In the genomic region with DNA sequence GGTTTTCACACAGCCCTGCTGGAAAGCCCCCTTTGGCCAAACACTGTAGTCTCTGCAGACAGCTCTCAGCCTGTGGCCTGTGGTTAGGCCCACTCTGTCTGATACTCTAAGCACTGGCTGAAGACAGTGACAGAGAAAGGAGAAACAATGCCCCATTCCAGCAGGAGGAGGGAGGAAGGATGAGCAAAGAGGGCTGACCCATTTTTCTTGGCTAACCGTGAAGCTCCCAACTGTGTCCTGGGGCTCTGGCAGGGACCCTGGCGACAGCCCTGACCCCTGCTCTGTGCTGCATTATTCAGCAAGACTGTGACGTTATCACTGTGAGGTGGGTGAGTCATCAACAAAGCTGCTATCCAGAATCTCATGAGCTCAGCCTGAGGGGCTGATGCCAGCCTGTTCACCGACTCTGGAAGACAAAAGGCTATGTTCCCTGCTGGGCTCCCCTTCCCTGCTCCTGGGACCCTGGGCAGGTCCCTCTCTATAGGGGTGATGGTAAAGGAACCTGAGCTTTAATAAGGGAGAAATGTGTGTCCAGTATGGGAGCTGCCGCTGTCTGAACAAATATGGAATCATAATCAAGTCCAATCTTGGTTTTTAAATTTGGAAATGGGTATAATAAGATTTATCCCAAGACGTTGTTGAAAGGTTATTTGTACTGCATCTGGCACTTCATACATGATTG, we compare ENCODE assay signal across 9 cellular contexts.
A peak's percentile ranks its signal among the peaks of the same experiment; 100 is the strongest.
DNase-seq lines count a peak whose midpoint lies in the region; ATAC-seq and TF ChIP-seq lines count a peak whose summit lies in the region.
"Had no signal": no experiment of that assay in that cellular context is flagged by ENCODE, and none has a peak within 500 bp of the region (broad histone marks: within the 10 kb centered on the region; RNA-seq: fewer than 3 reads in every experiment).

No MANE protein-coding gene starts in this region.

- intact Hi-C loops in OCI-LY7 (cut with micrococcal nuclease; ENCODE audit: unreplicated experiment) = no loop called here

- no peak overlapping the region for H2AFZ ChIP-seq in OCI-LY7 (ENCODE audit: low read length)

- no peaks in the 10 kb centered on the region for H3K9me3 Mint-ChIP-seq in activated T-helper 17 cell treated with anti-CD3 and anti-CD28 coated beads, Interleukin-2, amount 50 U/mL, for 72 hours

- no peaks in the 10 kb centered on the region for H3K79me2 ChIP-seq in OCI-LY7 (ENCODE audit: insufficient read depth, low read depth, low read length)

- H3K4me1 ChIP-seq in OCI-LY7 (ENCODE audit: insufficient read depth, low read length, poor library complexity, severe bottlenecking) = no peaks in the 10 kb centered on the region

- no peak for TF ChIP-seq CTCF in kidney epithelial cell (IDR thresholded peaks at IDR 0.05; ENCODE audit: insufficient read depth, low read length, poor library complexity, severe bottlenecking)
- TF ChIP-seq CTCF in OCI-LY7 (conservative IDR thresholded peaks at IDR 0.05; ENCODE audit: low read length) = no peak

- H3K27me3 ChIP-seq in kidney epithelial cell (ENCODE audit: control insufficient read depth, insufficient read depth, low read length) = no peaks in the 10 kb centered on the region
- H3K27me3 ChIP-seq: uterus had no signal

- no peak overlapping the region for H3K27ac ChIP-seq in OCI-LY7 (ENCODE audit: low read depth, low read length, poor library complexity, severe bottlenecking)
- H3K27ac ChIP-seq: uterus had no signal

- H4K20me1 ChIP-seq in OCI-LY7 (ENCODE audit: insufficient read depth, low read length) = no peaks in the 10 kb centered on the region

- H3K27ac Mint-ChIP-seq in activated T-helper 17 cell treated with anti-CD3 and anti-CD28 coated beads, Interleukin-2, amount 50 U/mL, for 72 hours = no peak overlapping the region

- POLR2A ChIA-PET in HEK293T (lab: Yijun Ruan, JAX) (interaction anchor here (0.6 to 1.4 kb wide), 6 partner anchors 9 to 388 kb away, joined by 3 to 8 read pairs (median 4); a partner anchor contains a TSS), OCI-LY7 (lab: Charles Lee) (interaction anchor here (0.7 kb wide), 1 partner anchor 15 kb away, joined by 4 read pairs; no protein-coding TSS in a partner anchor)

- H3K36me3 ChIP-seq in kidney epithelial cell (ENCODE audit: control insufficient read depth, insufficient read depth, low read length) (no peaks in the 10 kb centered on the region), OCI-LY7 (ENCODE audit: insufficient read depth, low read length) (no peaks in the 10 kb centered on the region)
- H3K36me3 ChIP-seq: uterus had no signal

- no peaks in the 10 kb centered on the region for H3K27me3 Mint-ChIP-seq in activated T-helper 17 cell treated with anti-CD3 and anti-CD28 coated beads, Interleukin-2, amount 50 U/mL, for 72 hours

- CTCF ChIA-PET in HEK293T (lab: Yijun Ruan, JAX) = interaction anchor here (0.6 to 1.1 kb wide), 3 partner anchors 10 to 1419 kb away, joined by 3 to 6 read pairs (median 4); no protein-coding TSS in a partner anchor
- CTCF ChIA-PET in OCI-LY7 (lab: Charles Lee; ENCODE audit: unreplicated experiment) = no interaction called here

- H3K4me3 Mint-ChIP-seq in activated T-helper 17 cell treated with anti-CD3 and anti-CD28 coated beads, Interleukin-2, amount 50 U/mL, for 72 hours = no peak overlapping the region

- DNase-seq in A172 (ENCODE audit: low spot score) (peak; percentile 95), HEK293T (ENCODE audit: extremely low spot score) (peak; percentile 55), kidney epithelial cell (ENCODE audit: low read depth) (peak; percentile 71), NCI-H1092 treated with DMSO at 0.1 percent for 48 hours (lab: John Stamatoyannopoulos, UW) (no peak), OCI-LY7 (ENCODE audit: low spot score) (no peak)

- no peaks in the 10 kb centered on the region for H3K9me3 ChIP-seq in OCI-LY7 (ENCODE audit: low read length)
- H3K9me3 ChIP-seq: uterus had no signal

- ATAC-seq in activated T-helper 17 cell treated with anti-CD3 and anti-CD28 coated beads, Interleukin-2, amount 50 U/mL, for 72 hours (replicated peaks) = peak; percentile 56
- ATAC-seq in HG03571 (IDR thresholded peaks at IDR 0.05; ENCODE audit: unreplicated experiment) = no peak
- ATAC-seq in HG03159 (IDR thresholded peaks at IDR 0.05; ENCODE audit: unreplicated experiment) = no peak

- no peak overlapping the region for H3K4me3 ChIP-seq in kidney epithelial cell (ENCODE audit: low read depth, low read length)
- no peak overlapping the region for H3K4me3 ChIP-seq in OCI-LY7 (ENCODE audit: low read depth, low read length, poor library complexity, severe bottlenecking)
- H3K4me3 ChIP-seq: uterus had no signal

- no peaks in the 10 kb centered on the region for H3K4me1 Mint-ChIP-seq in activated T-helper 17 cell treated with anti-CD3 and anti-CD28 coated beads, Interleukin-2, amount 50 U/mL, for 72 hours

- no TSS peak for BruUV-seq in OCI-LY7 (replicated peaks; lab: Mats Ljungman, UMichigan)

- H3K4me2 ChIP-seq in OCI-LY7 (ENCODE audit: low read length) = no peak overlapping the region

- H3K9me2 ChIP-seq in OCI-LY7 (ENCODE audit: insufficient read depth, low read length) = no peaks in the 10 kb centered on the region

- no peaks in the 10 kb centered on the region for H3K36me3 Mint-ChIP-seq in activated T-helper 17 cell treated with anti-CD3 and anti-CD28 coated beads, Interleukin-2, amount 50 U/mL, for 72 hours (ENCODE audit: low read depth)

TF ChIP-seq in HEK293T, 16 proteins besides CTCF, POLR2A, EP300 and RAD21:
- TF ChIP-seq, protein P1, sequence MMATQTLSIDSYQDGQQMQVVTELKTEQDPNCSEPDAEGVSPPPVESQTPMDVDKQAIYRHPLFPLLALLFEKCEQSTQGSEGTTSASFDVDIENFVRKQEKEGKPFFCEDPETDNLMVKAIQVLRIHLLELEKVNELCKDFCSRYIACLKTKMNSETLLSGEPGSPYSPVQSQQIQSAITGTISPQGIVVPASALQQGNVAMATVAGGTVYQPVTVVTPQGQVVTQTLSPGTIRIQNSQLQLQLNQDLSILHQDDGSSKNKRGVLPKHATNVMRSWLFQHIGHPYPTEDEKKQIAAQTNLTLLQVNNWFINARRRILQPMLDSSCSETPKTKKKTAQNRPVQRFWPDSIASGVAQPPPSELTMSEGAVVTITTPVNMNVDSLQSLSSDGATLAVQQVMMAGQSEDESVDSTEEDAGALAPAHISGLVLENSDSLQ (IDR thresholded peaks at IDR 0.05) = no peak
- TF ChIP-seq HDGF (IDR thresholded peaks at IDR 0.05; ENCODE audit: borderline replicate concordance) (no peak), CTBP1 (IDR thresholded peaks at IDR 0.05; ENCODE audit: borderline replicate concordance) (no peak), SP1 (IDR thresholded peaks at IDR 0.05) (no peak), SUZ12 (IDR thresholded peaks at IDR 0.05) (no peak), FOXK2 (IDR thresholded peaks at IDR 0.05) (no peak), NFRKB (IDR thresholded peaks at IDR 0.05) (no peak), ZNF384 (IDR thresholded peaks at IDR 0.05) (no peak), L3MBTL2 (conservative IDR thresholded peaks at IDR 0.05) (no peak), TARDBP (IDR thresholded peaks at IDR 0.05) (no peak), ELF4 (IDR thresholded peaks at IDR 0.05) (no peak), BHLHE40 (IDR thresholded peaks at IDR 0.05; ENCODE audit: borderline replicate concordance) (no peak), LEF1 (IDR thresholded peaks at IDR 0.05; ENCODE audit: borderline replicate concordance) (no peak), FOXM1 (IDR thresholded peaks at IDR 0.05; ENCODE audit: borderline replicate concordance) (no peak), ARNT (IDR thresholded peaks at IDR 0.05) (no peak)
TF ChIP-seq in HEK293T: peak in this region for 0.

Comparison
In these comparisons a context has a peak if more than half of its experiments do, and no peak if none do; other contexts are left out.
1. DNase-seq: peak in A172 (single experiment), HEK293T (single experiment) and kidney epithelial cell (single experiment); none in NCI-H1092 treated with DMSO at 0.1 percent for 48 hours (single experiment) and OCI-LY7 (single experiment).